In genomic region chr12:103905730-103906349, GRCh38 we compare ENCODE assay signal across 15 cellular contexts. TPM values are rescaled to one million over a fixed set of nuclear protein-coding genes. Genes with fewer than 3 reads are reported as not detected.
A peak's percentile ranks its signal among the peaks of the same experiment; 100 is the strongest.
DNase-seq lines count a peak whose midpoint lies in the region; ATAC-seq and FAIRE-seq lines count a peak whose summit lies in the region.
"Had no signal": no experiment of that assay in that cellular context is flagged by ENCODE, and none has a peak within 500 bp of the region (broad histone marks: within the 10 kb centered on the region; RNA-seq: fewer than 3 reads in every experiment).

No MANE protein-coding gene starts in this region.

- ATAC-seq in activated naive CD8-positive, alpha-beta T cell treated with anti-CD3 and anti-CD28 coated beads, Interleukin-2, amount 10 ng/mL, durations not matched to agents 7 days and 5 days (ENCODE audit: low read depth), result peak; percentile 18
- no peak for ATAC-seq in naive thymus-derived CD8-positive, alpha-beta T cell

- H3K27me3 Mint-ChIP-seq in activated T-cell treated with anti-CD3 and anti-CD28 coated beads, Interleukin-2, amount 50 U/mL, for 24 hours, result no peaks in the 10 kb centered on the region
- no peaks in the 10 kb centered on the region for H3K27me3 Mint-ChIP-seq in activated naive CD8-positive, alpha-beta T cell treated with anti-CD3 and anti-CD28 coated beads, Interleukin-2, amount 10 ng/mL, durations not matched to agents 7 days and 5 days
- H3K27me3 Mint-ChIP-seq in naive thymus-derived CD8-positive, alpha-beta T cell, result no peaks in the 10 kb centered on the region

- no peak for DNase-seq in activated T-cell treated with anti-CD3 and anti-CD28 coated beads, Interleukin-2, amount 50 U/mL, for 24 hours
- no peak for DNase-seq in activated T-cell treated with anti-CD3 and anti-CD28 coated beads, Interleukin-2, amount 50 U/mL, for 1 hour
- DNase-seq in GM19239 (ENCODE audit: insufficient read length, low spot score), result no peak
- no peak for DNase-seq in activated naive CD8-positive, alpha-beta T cell treated with anti-CD3 and anti-CD28 coated beads, Interleukin-2, amount 10 ng/mL, durations not matched to agents 7 days and 5 days
- DNase-seq in naive thymus-derived CD8-positive, alpha-beta T cell, result peak in 2 of 10 donors; percentile 4 to 16
- no peak for DNase-seq in NCI-H1694 (lab: John Stamatoyannopoulos, UW)
- no peak for DNase-seq in HuH-7 (ENCODE audit: low spot score)
- DNase-seq in NCI-H1694 treated with DMSO at 0.1 percent for 48 hours (lab: John Stamatoyannopoulos, UW), result no peak
- DNase-seq: central memory CD4-positive, alpha-beta T cell; effector memory CD4-positive, alpha-beta T cell; hippocampal formation; OCI-M1; sigmoid colon; stimulated activated CD4-positive, alpha-beta T cell treated with anti-CD3 and anti-CD28 coated beads, Interleukin-2, amount 100 ng/mL, for 24 hours had no signal

- H3K27ac Mint-ChIP-seq in activated T-cell treated with anti-CD3 and anti-CD28 coated beads, Interleukin-2, amount 50 U/mL, for 24 hours, result peak overlapping the region; percentile 79
- peak overlapping the region; percentile 84 for H3K27ac Mint-ChIP-seq in activated naive CD8-positive, alpha-beta T cell treated with anti-CD3 and anti-CD28 coated beads, Interleukin-2, amount 10 ng/mL, durations not matched to agents 7 days and 5 days
- peak overlapping the region; percentile 87 to 94 (median 92) for H3K27ac Mint-ChIP-seq in naive thymus-derived CD8-positive, alpha-beta T cell

- H3K36me3 Mint-ChIP-seq in activated T-cell treated with anti-CD3 and anti-CD28 coated beads, Interleukin-2, amount 50 U/mL, for 24 hours (ENCODE audit: low read depth), result no peaks in the 10 kb centered on the region
- H3K36me3 Mint-ChIP-seq in activated naive CD8-positive, alpha-beta T cell treated with anti-CD3 and anti-CD28 coated beads, Interleukin-2, amount 10 ng/mL, durations not matched to agents 7 days and 5 days, result peaks cover 8% of the 10 kb centered on the region
- no peaks in the 10 kb centered on the region for H3K36me3 Mint-ChIP-seq in naive thymus-derived CD8-positive, alpha-beta T cell

- no peaks in the 10 kb centered on the region for H3K9me3 Mint-ChIP-seq in activated T-cell treated with anti-CD3 and anti-CD28 coated beads, Interleukin-2, amount 50 U/mL, for 24 hours
- H3K9me3 Mint-ChIP-seq in activated naive CD8-positive, alpha-beta T cell treated with anti-CD3 and anti-CD28 coated beads, Interleukin-2, amount 10 ng/mL, durations not matched to agents 7 days and 5 days, result peaks cover 5% of the 10 kb centered on the region
- no peaks in the 10 kb centered on the region for H3K9me3 Mint-ChIP-seq in naive thymus-derived CD8-positive, alpha-beta T cell

- no peak overlapping the region for H3K4me3 Mint-ChIP-seq in activated T-cell treated with anti-CD3 and anti-CD28 coated beads, Interleukin-2, amount 50 U/mL, for 24 hours
- no peak overlapping the region for H3K4me3 Mint-ChIP-seq in activated naive CD8-positive, alpha-beta T cell treated with anti-CD3 and anti-CD28 coated beads, Interleukin-2, amount 10 ng/mL, durations not matched to agents 7 days and 5 days
- H3K4me3 Mint-ChIP-seq in naive thymus-derived CD8-positive, alpha-beta T cell, result peak overlapping the region in 9 of 10 donors; percentile 13 to 71 (median 65)

- POLR2A ChIA-PET in activated naive CD8-positive, alpha-beta T cell treated with anti-CD3 and anti-CD28 coated beads, Interleukin-2, amount 10 ng/mL, durations not matched to agents 7 days and 5 days (lab: Charles Lee), result interaction anchor here (0.7 kb wide), 1 partner anchor 22 kb away, joined by 7 read pairs; no protein-coding TSS in a partner anchor
- POLR2A ChIA-PET in naive thymus-derived CD8-positive, alpha-beta T cell (lab: Charles Lee), result interaction anchor here (1.1 to 3.9 kb wide), 3 partner anchors 11 to 59 kb away, joined by 3 to 37 read pairs (median 3); partner anchors contain the start of gene HSP90B1

- H3K4me1 Mint-ChIP-seq in activated T-cell treated with anti-CD3 and anti-CD28 coated beads, Interleukin-2, amount 50 U/mL, for 24 hours (ENCODE audit: low read depth), result peaks cover 61% of the 10 kb centered on the region
- peaks cover 35% of the 10 kb centered on the region for H3K4me1 Mint-ChIP-seq in activated naive CD8-positive, alpha-beta T cell treated with anti-CD3 and anti-CD28 coated beads, Interleukin-2, amount 10 ng/mL, durations not matched to agents 7 days and 5 days
- peaks cover 40 to 87% (median 73%) of the 10 kb centered on the region in 4 donors for H3K4me1 Mint-ChIP-seq in naive thymus-derived CD8-positive, alpha-beta T cell

- peak; percentile 88 for FAIRE-seq in GM19239 (lab: Jason Lieb, UNC)
- FAIRE-seq: TTC549 had no signal

RNA-seq across cellular contexts. Expression of gene HSP90B1, which starts 24.4 kb away (rescaled TPM):
- 100 to 1,000 TPM; 279 to 304 TPM for total RNA-seq in activated naive CD8-positive, alpha-beta T cell treated with anti-CD3 and anti-CD28 coated beads, Interleukin-2, amount 10 ng/mL, durations not matched to agents 7 days and 5 days
- 100 to 1,000 TPM; 279 to 297 TPM for total RNA-seq in naive thymus-derived CD8-positive, alpha-beta T cell
- polyA plus RNA-seq in naive thymus-derived CD8-positive, alpha-beta T cell, result 100 to 1,000 TPM; 174 to 223 (median 206) TPM

RNA-seq across cellular contexts. Expression of gene TDG, which starts 59.8 kb away (rescaled TPM):
- total RNA-seq in activated naive CD8-positive, alpha-beta T cell treated with anti-CD3 and anti-CD28 coated beads, Interleukin-2, amount 10 ng/mL, durations not matched to agents 7 days and 5 days, result 10 to 100 TPM; 32.5 to 37.6 TPM
- 10 to 100 TPM; 35.3 to 38.5 TPM for total RNA-seq in naive thymus-derived CD8-positive, alpha-beta T cell
- polyA plus RNA-seq in naive thymus-derived CD8-positive, alpha-beta T cell, result 10 to 100 TPM; 19.0 to 21.4 (median 20.0) TPM

Comparison
In these comparisons a context has a peak if more than half of its experiments do, and no peak if none do; other contexts are left out.
1. H3K4me3 Mint-ChIP-seq: peak in naive thymus-derived CD8-positive, alpha-beta T cell (9 of 10); none in activated T-cell treated with anti-CD3 and anti-CD28 coated beads, Interleukin-2, amount 50 U/mL, for 24 hours (single experiment) and activated naive CD8-positive, alpha-beta T cell treated with anti-CD3 and anti-CD28 coated beads, Interleukin-2, amount 10 ng/mL, durations not matched to agents 7 days and 5 days (single experiment).
2. Peak in every context shown above with its lines, with median percentiles within 50 percentile points of each other: H3K27ac Mint-ChIP-seq.